In genomic region chr22:45996241-45997076, GRCh38 we compare ENCODE assay signal across 9 cellular contexts. TPM values are rescaled to one million over a fixed set of nuclear protein-coding genes. Genes with fewer than 3 reads are reported as not detected.
DNase-seq lines count a peak whose midpoint lies in the region; TF ChIP-seq lines count a peak whose summit lies in the region.
"Had no signal": no experiment of that assay in that cellular context is flagged by ENCODE, and none has a peak within 500 bp of the region (broad histone marks: within the 10 kb centered on the region; RNA-seq: fewer than 3 reads in every experiment).

No MANE protein-coding gene starts in this region.

- no peak overlapping the region for H3K4me3 ChIP-seq in testis

- TF ChIP-seq CTCF in HFFc6 (IDR thresholded peaks at IDR 0.05) (no peak), testis (IDR thresholded peaks at IDR 0.05) (no peak)

- peaks cover 50% of the 10 kb centered on the region for H3K4me1 ChIP-seq in testis

- H3K27ac Mint-ChIP-seq in HFFc6 = peak overlapping the region; percentile 95

- H3K27ac ChIP-seq in layer of hippocampus (ENCODE audit: low read depth, low read length) = peak overlapping the region; percentile 73
- H3K27ac ChIP-seq in testis = peak overlapping the region; percentile 71 to 78

- no peaks in the 10 kb centered on the region for H3K9me3 ChIP-seq in testis

- H3K27me3 ChIP-seq in layer of hippocampus (ENCODE audit: control insufficient read depth, insufficient read depth, low read length) (no peaks in the 10 kb centered on the region), testis (no peaks in the 10 kb centered on the region)

- no peak for TF ChIP-seq POLR2A in testis (IDR thresholded peaks at IDR 0.05)

- no peaks in the 10 kb centered on the region for H3K36me3 ChIP-seq in testis (ENCODE audit: low read depth, missing control alignments)

- peaks cover 6% of the 10 kb centered on the region for H3K27me3 Mint-ChIP-seq in HFFc6 (ENCODE audit: insufficient read depth)

- peaks cover 40% of the 10 kb centered on the region for H3K4me1 Mint-ChIP-seq in HFFc6 (ENCODE audit: low read depth)

- intact Hi-C loops in testis (cut with DNase I; ENCODE audit: low total_unique reads) = loop anchor here (10.0 kb wide), 1 partner anchor 318 kb away; no protein-coding TSS in a partner anchor

- H3K9me3 Mint-ChIP-seq in HFFc6 = no peaks in the 10 kb centered on the region

- no peak for DNase-seq in HFFc6
- DNase-seq in amniotic stem cell (lab: John Stamatoyannopoulos, UW) = peak; percentile 56
- no peak for DNase-seq in testis
- no peak for DNase-seq in stimulated activated CD4-positive, alpha-beta T cell treated with anti-CD3 and anti-CD28 coated beads, Interleukin-15, amount 100 ng/mL, for 24 hours
- DNase-seq in NCI-H748 treated with DMSO at 0.1 percent for 48 hours (lab: John Stamatoyannopoulos, UW) = no peak
- DNase-seq in activated gamma-delta T cell treated with Interleukin-2 at 50 U/mL for 16 hours = no peak
- DNase-seq in NCI-H1930 (lab: John Stamatoyannopoulos, UW) = no peak

- no peaks in the 10 kb centered on the region for H3K36me3 Mint-ChIP-seq in HFFc6 (ENCODE audit: low read depth)
- H3K36me3 Mint-ChIP-seq: brain had no signal

- H3K4me3 Mint-ChIP-seq in HFFc6 = peak overlapping the region; percentile 67
- H3K4me3 Mint-ChIP-seq: brain had no signal

- WGBS in testis, 2 donors = 62 to 86% methylated on average over 6 to 23 of the region's 29 CpGs

RNA-seq across cellular contexts. Expression of gene WNT7B, which starts 19.5 kb away (rescaled TPM):
- under 1 TPM in 5 of 6 experiments, not detected in 1; 0.07 to 0.14 (median 0.09) TPM for total RNA-seq in HFFc6 (2021; fragmentation: NEBNext Ultra II Directional; extraction: Animal tissue kit (Norgen Biotek cat#: 25700))
- 1 to 10 TPM; 1.3 to 1.9 TPM for total RNA-seq in testis
- polyA plus RNA-seq in testis (ENCODE audit: insufficient read depth, low read depth, low replicate concordance) = 0.65 TPM
